In the genomic region with DNA sequence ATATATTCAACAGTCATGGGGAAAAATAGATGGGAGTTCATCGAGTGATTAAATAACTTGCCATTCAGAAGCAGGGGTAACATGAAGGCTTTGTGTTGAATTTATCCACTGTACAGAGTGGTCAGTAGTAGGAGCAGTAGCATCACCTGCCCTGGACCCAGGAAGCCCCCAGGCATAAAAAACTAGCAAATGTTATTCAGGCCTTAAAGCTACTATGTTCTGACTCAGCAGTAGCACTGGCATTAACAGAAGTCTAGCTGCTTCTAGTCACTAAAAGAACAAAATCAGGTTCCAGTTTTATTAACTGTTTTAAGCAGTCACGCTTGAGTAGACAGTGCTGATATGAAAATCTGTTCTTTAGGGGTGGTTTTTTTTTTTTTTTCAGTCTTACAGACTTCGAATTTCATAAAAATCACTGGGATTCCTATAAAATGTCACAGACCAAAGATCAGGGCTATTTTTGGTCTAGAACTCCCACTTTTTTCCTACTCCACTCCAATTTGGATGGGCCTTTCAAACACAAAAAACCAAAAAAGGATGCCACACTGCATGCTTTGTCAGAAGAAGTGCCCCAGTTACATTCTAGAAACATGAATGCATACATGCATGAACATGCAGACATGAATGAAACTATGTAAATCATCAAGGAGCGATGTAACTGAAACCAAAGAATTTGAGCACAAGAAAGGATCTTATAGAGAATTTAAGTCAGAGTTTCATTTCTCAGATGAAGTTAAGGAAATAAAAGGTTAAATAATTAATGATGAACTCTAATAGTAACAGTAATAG, we compare ENCODE assay signal across 8 cellular contexts. TPM values are rescaled to one million over a fixed set of nuclear protein-coding genes. Genes with fewer than 3 reads are reported as not detected.
DNase-seq lines count a peak whose midpoint lies in the region; ATAC-seq, FAIRE-seq and TF ChIP-seq lines count a peak whose summit lies in the region.

No MANE protein-coding gene starts in this region.

- peak; percentile 52 for ATAC-seq in HG03064 (IDR thresholded peaks at IDR 0.05; ENCODE audit: low read depth, unreplicated experiment)
- peak; percentile 30 for ATAC-seq in activated T-helper 17 cell treated with anti-CD3 and anti-CD28 coated beads, Interleukin-2, amount 50 U/mL, for 72 hours (replicated peaks)

- CTCF ChIA-PET in A673 (lab: Charles Lee) = no interaction called here

- no peak overlapping the region for H3K27ac ChIP-seq in A673 (ENCODE audit: low read depth, low read length, poor library complexity, severe bottlenecking)
- H3K27ac ChIP-seq in testis = no peak overlapping the region

- H3K4me3 ChIP-seq in A673 (ENCODE audit: low read depth, low read length, poor library complexity, severe bottlenecking) (no peak overlapping the region), testis (no peak overlapping the region), HAP-1 (no peak overlapping the region)

- POLR2A ChIA-PET in A673 (lab: Charles Lee; ENCODE audit: low non-redundant PET) = interaction anchor here (0.6 kb wide), 1 partner anchor 11 kb away, joined by 3 read pairs; no protein-coding TSS in a partner anchor

- H3K36me3 ChIP-seq in A673 (ENCODE audit: insufficient read depth, low read length, poor library complexity, severe bottlenecking) (no peaks in the 10 kb centered on the region), testis (ENCODE audit: low read depth, missing control alignments) (no peaks in the 10 kb centered on the region), HAP-1 (replicated peaks) (no peaks in the 10 kb centered on the region)

- DNase-seq in GM19239 (ENCODE audit: insufficient read length, low spot score) = no peak
- DNase-seq in A673 (ENCODE audit: low spot score) = no peak
- DNase-seq in cerebellar cortex (ENCODE audit: low spot score) = no peak
- DNase-seq in testis = no peak
- no peak for DNase-seq in HAP-1 (ENCODE audit: low spot score in 2 of 2)

- H3K9me3 ChIP-seq in A673 (ENCODE audit: low read depth, low read length, poor library complexity, severe bottlenecking) (peaks cover 4% of the 10 kb centered on the region), testis (no peaks in the 10 kb centered on the region), HAP-1 (no peaks in the 10 kb centered on the region)

- TF ChIP-seq CTCF in nephron (IDR thresholded peaks at IDR 0.05; ENCODE audit: unreplicated experiment in 3 of 3) = no peak
- no peak for TF ChIP-seq CTCF in A673 (conservative IDR thresholded peaks at IDR 0.05; ENCODE audit: low read depth, low read length)
- TF ChIP-seq CTCF in testis (IDR thresholded peaks at IDR 0.05) = no peak

- no TSS peak for BruUV-seq in A673 (replicated peaks; lab: Mats Ljungman, UMichigan)

- H3K9me3 Mint-ChIP-seq in activated T-helper 17 cell treated with anti-CD3 and anti-CD28 coated beads, Interleukin-2, amount 50 U/mL, for 72 hours = no peaks in the 10 kb centered on the region
- no peaks in the 10 kb centered on the region for H3K9me3 Mint-ChIP-seq in nephron

- no peaks in the 10 kb centered on the region for H3K27me3 ChIP-seq in A673 (replicated peaks; ENCODE audit: insufficient read depth, low read depth, low read length, poor library complexity)
- no peaks in the 10 kb centered on the region for H3K27me3 ChIP-seq in testis
- no peaks in the 10 kb centered on the region for H3K27me3 ChIP-seq in HAP-1 (ENCODE audit: low read depth)

- intact Hi-C loops in A673 (cut with micrococcal nuclease; ENCODE audit: unreplicated experiment) (loop anchor here (2.0 to 10.0 kb wide), 5 partner anchors 70 to 613 kb away; a partner anchor contains a TSS), testis (cut with DNase I; ENCODE audit: low total_unique reads) (no loop called here)

- H3K4me1 ChIP-seq in A673 (ENCODE audit: insufficient read depth, low read length, poor library complexity, severe bottlenecking) = peaks cover 14% of the 10 kb centered on the region
- H3K4me1 ChIP-seq in testis = no peaks in the 10 kb centered on the region
- no peaks in the 10 kb centered on the region for H3K4me1 ChIP-seq in HAP-1

- peak overlapping the region; percentile 71 for H3K4me3 Mint-ChIP-seq in activated T-helper 17 cell treated with anti-CD3 and anti-CD28 coated beads, Interleukin-2, amount 50 U/mL, for 72 hours
- no peak overlapping the region for H3K4me3 Mint-ChIP-seq in nephron

- no peaks in the 10 kb centered on the region for H3K27me3 Mint-ChIP-seq in activated T-helper 17 cell treated with anti-CD3 and anti-CD28 coated beads, Interleukin-2, amount 50 U/mL, for 72 hours
- no peaks in the 10 kb centered on the region for H3K27me3 Mint-ChIP-seq in nephron (ENCODE audit: low read depth)

- peaks cover 90% of the 10 kb centered on the region for H3K36me3 Mint-ChIP-seq in activated T-helper 17 cell treated with anti-CD3 and anti-CD28 coated beads, Interleukin-2, amount 50 U/mL, for 72 hours (ENCODE audit: low read depth)
- H3K36me3 Mint-ChIP-seq in nephron (ENCODE audit: low read depth) = peaks cover 24% of the 10 kb centered on the region

- H3K27ac Mint-ChIP-seq in activated T-helper 17 cell treated with anti-CD3 and anti-CD28 coated beads, Interleukin-2, amount 50 U/mL, for 72 hours = peak overlapping the region; percentile 92
- H3K27ac Mint-ChIP-seq in nephron = peak overlapping the region; percentile 51 to 71 (median 57)

- peak; percentile 59 for FAIRE-seq in GM19239 (lab: Jason Lieb, UNC)

- peaks cover 40% of the 10 kb centered on the region for H3K4me1 Mint-ChIP-seq in activated T-helper 17 cell treated with anti-CD3 and anti-CD28 coated beads, Interleukin-2, amount 50 U/mL, for 72 hours
- H3K4me1 Mint-ChIP-seq in nephron = peaks cover 32% of the 10 kb centered on the region

- in situ Hi-C loops in HAP-1 (cut with MboI; ENCODE audit: low sequenced_read_pairs) = loop anchor here (5.0 to 10.0 kb wide), 2 partner anchors 213 to 430 kb away; a partner anchor contains a TSS

- 75 to 77% methylated on average over 4 of the region's 4 CpGs for WGBS in testis, 2 donors

- no peak for TF ChIP-seq POLR2A in testis (IDR thresholded peaks at IDR 0.05)

RNA-seq across cellular contexts. Expression of a gene that starts 31.6 kb away (rescaled TPM):
- total RNA-seq in activated T-helper 17 cell treated with anti-CD3 and anti-CD28 coated beads, Interleukin-2, amount 50 U/mL, for 72 hours = 10 to 100 TPM; 27.9 to 31.4 TPM
- 32.7 and 39.7 TPM in 2 replicates for total RNA-seq in A673 (2021)
- total RNA-seq in testis = 10 to 100 TPM; 20.1 to 24.3 TPM
- 6.0 TPM for polyA plus RNA-seq in testis (ENCODE audit: insufficient read depth, low read depth, low replicate concordance)
